ENCODE assay signal across 16 cellular contexts in genomic region chr2:46142546-46143329, GRCh38.
DNase-seq lines count a peak whose midpoint lies in the region; ATAC-seq and TF ChIP-seq lines count a peak whose summit lies in the region.
"Had no signal": no experiment of that assay in that cellular context is flagged by ENCODE, and none has a peak within 500 bp of the region (broad histone marks: within the 10 kb centered on the region; RNA-seq: fewer than 3 reads in every experiment).

No MANE protein-coding gene starts in this region.

- CTCF ChIA-PET in RWPE1 (lab: Yijun Ruan, JAX) = interaction anchor here (0.6 kb wide), 1 partner anchor 130 kb away, joined by 4 read pairs; no protein-coding TSS in a partner anchor

- no peaks in the 10 kb centered on the region for H3K27me3 Mint-ChIP-seq in stimulated activated naive B cell treated with anti-CD40 and anti-IgM and Interleukin-4, amounts not matched to agents 10 μg/mL and 1 μg/mL and 100 μg/mL, for 72 hours

- POLR2A ChIA-PET in RWPE1 (lab: Yijun Ruan, JAX; ENCODE audit: low non-redundant PET) = interaction anchor here (0.6 kb wide), 1 partner anchor 44 kb away, joined by 5 read pairs; no protein-coding TSS in a partner anchor

- no peak overlapping the region for H3K4me3 Mint-ChIP-seq in stimulated activated naive B cell treated with anti-CD40 and anti-IgM and Interleukin-4, amounts not matched to agents 10 μg/mL and 1 μg/mL and 100 μg/mL, for 72 hours
- H3K4me3 Mint-ChIP-seq: activated naive CD4-positive, alpha-beta T cell treated with anti-CD3 and anti-CD28 coated beads for 36 hours; nephron had no signal

- H3K27ac Mint-ChIP-seq in stimulated activated naive B cell treated with anti-CD40 and anti-IgM and Interleukin-4, amounts not matched to agents 10 μg/mL and 1 μg/mL and 100 μg/mL, for 72 hours = peak overlapping the region; percentile 32
- H3K27ac Mint-ChIP-seq: activated naive CD4-positive, alpha-beta T cell treated with anti-CD3 and anti-CD28 coated beads for 36 hours; nephron had no signal

- ATAC-seq in left lobe of liver = peak; percentile 68
- ATAC-seq in stimulated activated naive B cell treated with anti-CD40 and anti-IgM and Interleukin-4, amounts not matched to agents 10 μg/mL and 1 μg/mL and 100 μg/mL, for 72 hours (replicated peaks) = no peak
- ATAC-seq in HG02798 (IDR thresholded peaks at IDR 0.05; ENCODE audit: poor library complexity, unreplicated experiment) = no peak

- H3K36me3 Mint-ChIP-seq in stimulated activated naive B cell treated with anti-CD40 and anti-IgM and Interleukin-4, amounts not matched to agents 10 μg/mL and 1 μg/mL and 100 μg/mL, for 72 hours = peaks cover 7 to 27% of the 10 kb centered on the region in 2 donors

- H3K27ac ChIP-seq in RWPE1 = no peak overlapping the region
- H3K27ac ChIP-seq: cardiac muscle cell, testis had no signal

- no peaks in the 10 kb centered on the region for H3K9me3 Mint-ChIP-seq in stimulated activated naive B cell treated with anti-CD40 and anti-IgM and Interleukin-4, amounts not matched to agents 10 μg/mL and 1 μg/mL and 100 μg/mL, for 72 hours
- H3K9me3 Mint-ChIP-seq: activated naive CD4-positive, alpha-beta T cell treated with anti-CD3 and anti-CD28 coated beads for 36 hours; nephron had no signal

- DNase-seq in activated CD8-positive, alpha-beta memory T cell treated with anti-CD3 and anti-CD28 coated beads for 24 hours = peak; percentile 35
- no peak for DNase-seq in activated CD8-positive, alpha-beta memory T cell treated with anti-CD3 and anti-CD28 coated beads, Interleukin-2, amount 50 U/mL, for 4 hours
- DNase-seq in RWPE1 (ENCODE audit: low spot score) (peak; percentile 18), left lobe of liver (ENCODE audit: low spot score) (no peak), AG20443 (ENCODE audit: low spot score) (no peak)
- no peak for DNase-seq in stimulated activated naive B cell treated with anti-CD40 and anti-IgM and Interleukin-4, amounts not matched to agents 10 μg/mL and 1 μg/mL and 100 μg/mL, for 72 hours
- no peak for DNase-seq in stimulated activated CD4-positive, alpha-beta T cell treated with anti-CD3 and anti-CD28 coated beads, Interleukin-12 subunit alpha, Interleukin-12 subunit beta, amount 100 ng/mL, for 4 hours
- DNase-seq: activated naive CD4-positive, alpha-beta T cell treated with anti-CD3 and anti-CD28 coated beads for 36 hours; glutamatergic neuron; NCI-H2029; NCI-H748 treated with DMSO at 0.1 percent for 48 hours; Right ventricle myocardium superior; testis had no signal

- TF ChIP-seq CTCF in RWPE1 (conservative IDR thresholded peaks at IDR 0.05; ENCODE audit: low read depth) = no peak

- peaks cover 3 to 10% of the 10 kb centered on the region in 2 donors for H3K4me1 Mint-ChIP-seq in stimulated activated naive B cell treated with anti-CD40 and anti-IgM and Interleukin-4, amounts not matched to agents 10 μg/mL and 1 μg/mL and 100 μg/mL, for 72 hours
- H3K4me1 Mint-ChIP-seq: nephron had no signal

Comparison
In these comparisons a context has a peak if more than half of its experiments do, and no peak if none do; other contexts are left out.
1. DNase-seq: peak in activated CD8-positive, alpha-beta memory T cell treated with anti-CD3 and anti-CD28 coated beads for 24 hours (single experiment) and RWPE1 (single experiment); none in activated CD8-positive, alpha-beta memory T cell treated with anti-CD3 and anti-CD28 coated beads, Interleukin-2, amount 50 U/mL, for 4 hours (single experiment), left lobe of liver (single experiment), stimulated activated naive B cell treated with anti-CD40 and anti-IgM and Interleukin-4, amounts not matched to agents 10 μg/mL and 1 μg/mL and 100 μg/mL, for 72 hours (single experiment), stimulated activated CD4-positive, alpha-beta T cell treated with anti-CD3 and anti-CD28 coated beads, Interleukin-12 subunit alpha, Interleukin-12 subunit beta, amount 100 ng/mL, for 4 hours (single experiment) and AG20443 (single experiment).